In genomic region chr11:9664276-9665171, GRCh38 we compare ENCODE assay signal across 8 cellular contexts. TPM values are rescaled to one million over a fixed set of nuclear protein-coding genes. Genes with fewer than 3 reads are reported as not detected.
DNase-seq lines count a peak whose midpoint lies in the region; ATAC-seq and TF ChIP-seq lines count a peak whose summit lies in the region.

No MANE protein-coding gene starts in this region.

- H3K9me2 ChIP-seq in PC-3 (replicated peaks; ENCODE audit: low read length) (no peaks in the 10 kb centered on the region), hepatocyte (replicated peaks; ENCODE audit: insufficient read depth) (no peaks in the 10 kb centered on the region)

- H3K79me2 ChIP-seq in PC-3 (ENCODE audit: low read length) (peaks cover 32% of the 10 kb centered on the region), hepatocyte (peaks cover 55% of the 10 kb centered on the region)

- TSS peak; percentile 45 for BruUV-seq in PC-3 (replicated peaks; lab: Mats Ljungman, UMichigan)

- 3% methylated on average over 34 of the region's 43 CpGs for WGBS in hepatocyte (ENCODE audit: low lambda C conversion rate, missing lambda C conversion rate)

- H3F3A ChIP-seq in PC-3 (ENCODE audit: low read length, unreplicated experiment): no peaks in the 10 kb centered on the region

- CTCF ChIA-PET in PC-3 (lab: Charles Lee): interaction anchor here (0.6 to 0.9 kb wide), 3 partner anchors 50 to 92 kb away, joined by 3 to 4 read pairs (median 3); no protein-coding TSS in a partner anchor

- H3K9me3 ChIP-seq in PC-3 (ENCODE audit: low read length) (0 out of 2 replicates have a peak, but pooled peaks cover 5% of the 10 kb centered on the region), hepatocyte (ENCODE audit: low read depth) (peaks cover 9% of the 10 kb centered on the region)

- H3K4me1 ChIP-seq in PC-3 (ENCODE audit: insufficient read depth, low read length) (peaks cover 15% of the 10 kb centered on the region), hepatocyte (ENCODE audit: insufficient read depth) (no peaks in the 10 kb centered on the region)

- in situ Hi-C loops in astrocyte of the cerebellum (cut with HindIII; ENCODE audit: low sequenced_read_pairs): no loop called here

- intact Hi-C loops in PC-3 (cut with micrococcal nuclease): loop anchor here (5.0 kb wide), 2 partner anchors 38 to 83 kb away; no protein-coding TSS in a partner anchor

- H3K4me3 ChIP-seq in PC-3 (ENCODE audit: low read length) (peak overlapping the region; percentile 96), astrocyte of the cerebellum (ENCODE audit: low read depth, low read length) (peak overlapping the region; percentile 70), hepatocyte (peak overlapping the region; percentile 88), skeletal muscle cell (ENCODE audit: low read depth, low read length) (peak overlapping the region; percentile 93)

- H4K20me1 ChIP-seq in PC-3 (ENCODE audit: low read length) (no peaks in the 10 kb centered on the region), hepatocyte (ENCODE audit: insufficient read depth, poor library complexity, severe bottlenecking) (no peaks in the 10 kb centered on the region)

- peak overlapping the region; percentile 73 for H3K9ac ChIP-seq in PC-3 (ENCODE audit: low read length)

- H2AFZ ChIP-seq in PC-3 (ENCODE audit: low read length) (peak overlapping the region; percentile 98), hepatocyte (peak overlapping the region; percentile 98)

- TF ChIP-seq CTCF in PC-3 (conservative IDR thresholded peaks at IDR 0.05; ENCODE audit: low read depth, low read length) (no peak), astrocyte of the cerebellum (IDR thresholded peaks at IDR 0.05; ENCODE audit: low read depth, low read length, missing control alignments) (no peak), hepatocyte (IDR thresholded peaks at IDR 0.05; ENCODE audit: poor library complexity) (no peak)

- POLR2A ChIA-PET in PC-3 (lab: Charles Lee; ENCODE audit: unreplicated experiment): no interaction called here

- H3K27ac ChIP-seq in PC-3 (ENCODE audit: low read length): 0 out of 2 replicates have a peak overlapping the region, but pooled peaks have one; percentile 0
- peak overlapping the region; percentile 82 for H3K27ac ChIP-seq in hepatocyte

- H3K36me3 ChIP-seq in PC-3 (ENCODE audit: low read depth, low read length) (peaks cover 8% of the 10 kb centered on the region; the same call in 1 of the 2 replicates), hepatocyte (replicated peaks; ENCODE audit: insufficient read depth, low read depth) (no peaks in the 10 kb centered on the region)

- ATAC-seq in GM18870 (IDR thresholded peaks at IDR 0.05; ENCODE audit: unreplicated experiment): peak; percentile 14
- peak; percentile 36 for ATAC-seq in HG03064 (IDR thresholded peaks at IDR 0.05; ENCODE audit: low read depth, unreplicated experiment)
- ATAC-seq in PC-3: peak; percentile 68

- H3K27me3 ChIP-seq in PC-3 (ENCODE audit: low read length): no peaks in the 10 kb centered on the region
- no peaks in the 10 kb centered on the region for H3K27me3 ChIP-seq in hepatocyte

- DNase-seq in CD1c-positive myeloid dendritic cell (ENCODE audit: extremely low spot score) (peak; percentile 56), PC-3 (peak; percentile 32), astrocyte of the cerebellum (ENCODE audit: low read depth) (no peak), hepatocyte (ENCODE audit: low spot score) (peak; percentile 11), skeletal muscle cell (ENCODE audit: low read depth) (no peak), T-helper 9 cell (no peak)

- H3K4me2 ChIP-seq in PC-3 (ENCODE audit: low read length) (peak overlapping the region; percentile 93), hepatocyte (peak overlapping the region; percentile 88)

RNA-seq across cellular contexts. Expression of gene SWAP70, which starts 0.6 kb away (rescaled TPM):
- total RNA-seq in PC-3 (2014; rRNA removed): 8.6 and 8.8 TPM in 2 replicates
- total RNA-seq in hepatocyte: 16.3 and 17.3 TPM in 2 replicates
- polyA plus RNA-seq in hepatocyte: 15.6 and 16.8 TPM in 2 replicates

Comparison
In these comparisons a context has a peak if more than half of its experiments do, and no peak if none do; other contexts are left out.
1. DNase-seq: peak in CD1c-positive myeloid dendritic cell (single experiment), PC-3 (single experiment) and hepatocyte (single experiment); none in astrocyte of the cerebellum (single experiment), skeletal muscle cell (single experiment) and T-helper 9 cell (single experiment).
2. ATAC-seq: peak in every context shown above with its lines; median percentile 68 in PC-3; 36 in HG03064; 14 in GM18870.
3. Peak in every context shown above with its lines, with median percentiles within 50 percentile points of each other: H3K4me3 ChIP-seq.